ENCODE assay signal across 13 cellular contexts in the genomic region with DNA sequence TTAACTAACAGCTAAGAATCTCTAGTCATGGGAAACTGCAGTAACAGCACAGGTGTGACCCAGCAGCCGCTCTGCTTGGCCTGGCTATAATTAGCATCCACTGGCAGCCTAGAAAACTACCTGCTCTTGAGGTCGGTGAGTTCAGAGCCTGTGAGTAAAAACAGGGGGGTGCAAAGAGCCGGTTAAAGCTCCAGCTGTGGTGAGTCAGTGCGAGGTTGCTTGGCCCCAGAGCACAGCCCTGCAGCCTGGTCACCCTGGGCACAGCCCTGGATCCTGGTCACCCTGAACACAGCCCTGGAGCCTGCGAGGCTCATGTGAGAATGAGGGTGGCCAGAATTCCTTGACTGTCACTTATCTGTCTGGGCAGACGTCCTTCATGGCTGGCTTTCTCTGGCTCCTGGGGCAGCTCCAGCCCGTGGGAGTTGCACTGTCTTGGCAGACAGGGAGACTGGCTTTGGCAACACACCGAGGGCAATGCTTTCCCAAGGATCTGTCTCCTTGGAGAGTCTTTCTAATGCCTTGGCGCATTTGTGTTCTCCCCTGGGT.
DNase-seq lines count a peak whose midpoint lies in the region; ATAC-seq, FAIRE-seq and TF ChIP-seq lines count a peak whose summit lies in the region.
"Had no signal": no experiment of that assay in that cellular context is flagged by ENCODE, and none has a peak within 500 bp of the region (broad histone marks: within the 10 kb centered on the region; RNA-seq: fewer than 3 reads in every experiment).

No MANE protein-coding gene starts in this region.

- in situ Hi-C loops in GM13977 (cut with MboI; ENCODE audit: low pct_unique_long_range_greater_than_20kb, low sequenced_read_pairs, unreplicated experiment), result no loop called here

- FAIRE-seq in pancreas (lab: Jason Lieb, UNC), result no peak

- intact Hi-C loops in OCI-LY7 (cut with micrococcal nuclease; ENCODE audit: unreplicated experiment) (no loop called here), heart left ventricle (cut with DNase I) (loop anchor here in 1 of 10 donors (5.0 kb wide), 1 partner anchor 50 kb away; no protein-coding TSS in a partner anchor), pancreas (cut with DNase I) (no loop called here)
- intact Hi-C loops in activated T-helper 2 cell treated with anti-CD3 and anti-CD28 coated beads, Interferon-gamma antibody, Interleukin-2, Interleukin-4, amounts not matched to agents 10 μg/mL and 5 μg/mL and 100 μg/mL, durations not matched to agents 14 hours and 24 hours and 36 hours (cut with micrococcal nuclease), result no loop called here

- H3K4me3 ChIP-seq in OCI-LY7 (ENCODE audit: low read depth, low read length, poor library complexity, severe bottlenecking) (no peak overlapping the region), heart left ventricle (no peak overlapping the region), pancreas (peak overlapping the region in 1 of 4 donors; percentile 26), osteoblast (ENCODE audit: insufficient read depth, low read length) (no peak overlapping the region)
- H3K4me3 ChIP-seq: vagina had no signal

- ATAC-seq in heart left ventricle (peak; percentile 72 to 93 (median 80)), pancreas (peak; percentile 95 to 98 (median 98)), HG02588 (IDR thresholded peaks at IDR 0.05; ENCODE audit: unreplicated experiment) (no peak)

- H3K27ac ChIP-seq in OCI-LY7 (ENCODE audit: low read depth, low read length, poor library complexity, severe bottlenecking) (no peak overlapping the region), heart left ventricle (peak overlapping the region in 5 of 12 donors; percentile 2 to 52 (median 24)), pancreas (peak overlapping the region; percentile 49 to 78 (median 70)), osteoblast (ENCODE audit: low read depth, low read length) (no peak overlapping the region)
- H3K27ac ChIP-seq: HL-60, vagina had no signal

- CTCF ChIA-PET in OCI-LY7 (lab: Charles Lee; ENCODE audit: unreplicated experiment), result no interaction called here

- no peak overlapping the region for H3K4me2 ChIP-seq in OCI-LY7 (ENCODE audit: low read length)
- no peak overlapping the region for H3K4me2 ChIP-seq in osteoblast (ENCODE audit: insufficient read depth, low read length)

- peaks cover 18% of the 10 kb centered on the region for H3K27me3 Mint-ChIP-seq in activated T-helper 2 cell treated with anti-CD3 and anti-CD28 coated beads, Interferon-gamma antibody, Interleukin-2, Interleukin-4, amounts not matched to agents 10 μg/mL and 5 μg/mL and 100 μg/mL, durations not matched to agents 14 hours and 24 hours and 36 hours (ENCODE audit: low read depth)

- POLR2A ChIA-PET in OCI-LY7 (lab: Charles Lee), result no interaction called here

- H3K36me3 Mint-ChIP-seq in activated T-helper 2 cell treated with anti-CD3 and anti-CD28 coated beads, Interferon-gamma antibody, Interleukin-2, Interleukin-4, amounts not matched to agents 10 μg/mL and 5 μg/mL and 100 μg/mL, durations not matched to agents 14 hours and 24 hours and 36 hours (ENCODE audit: low read depth), result no peaks in the 10 kb centered on the region

- no peaks in the 10 kb centered on the region for H3K9me3 Mint-ChIP-seq in activated T-helper 2 cell treated with anti-CD3 and anti-CD28 coated beads, Interferon-gamma antibody, Interleukin-2, Interleukin-4, amounts not matched to agents 10 μg/mL and 5 μg/mL and 100 μg/mL, durations not matched to agents 14 hours and 24 hours and 36 hours
- H3K9me3 Mint-ChIP-seq: activated B cell treated with CpG ODN at 0.5 μM for 24 hours had no signal

- H2AFZ ChIP-seq in OCI-LY7 (ENCODE audit: low read length), result no peak overlapping the region
- H2AFZ ChIP-seq in osteoblast (ENCODE audit: low read length), result no peak overlapping the region

- BruUV-seq in OCI-LY7 (replicated peaks; lab: Mats Ljungman, UMichigan), result no TSS peak

- no peaks in the 10 kb centered on the region for H3K36me3 ChIP-seq in OCI-LY7 (ENCODE audit: insufficient read depth, low read length)
- H3K36me3 ChIP-seq in heart left ventricle, result no peaks in the 10 kb centered on the region
- no peaks in the 10 kb centered on the region for H3K36me3 ChIP-seq in pancreas
- no peaks in the 10 kb centered on the region for H3K36me3 ChIP-seq in osteoblast (ENCODE audit: insufficient read depth, low read length)
- H3K36me3 ChIP-seq: vagina had no signal

- 22 to 61% (median 27%) methylated on average over 2 to 9 of the region's 9 CpGs for WGBS in heart left ventricle, 4 donors
- 5 to 12% methylated on average over 9 of the region's 9 CpGs for WGBS in pancreas, 2 donors

- no peaks in the 10 kb centered on the region for H3K4me1 ChIP-seq in OCI-LY7 (ENCODE audit: insufficient read depth, low read length, poor library complexity, severe bottlenecking)
- peaks cover 0 to 10% (median 0%) of the 10 kb centered on the region in 12 donors for H3K4me1 ChIP-seq in heart left ventricle
- peaks cover 5 to 7% (median 6%) of the 10 kb centered on the region in 3 donors for H3K4me1 ChIP-seq in pancreas
- no peaks in the 10 kb centered on the region for H3K4me1 ChIP-seq in osteoblast (ENCODE audit: insufficient read depth, low read length)

- TF ChIP-seq POLR2A in heart left ventricle (IDR thresholded peaks at IDR 0.05), result no peak

- H3K9me3 ChIP-seq in OCI-LY7 (ENCODE audit: low read length) (no peaks in the 10 kb centered on the region), heart left ventricle (no peaks in the 10 kb centered on the region), pancreas (no peaks in the 10 kb centered on the region), osteoblast (ENCODE audit: low read depth, low read length) (no peaks in the 10 kb centered on the region)
- H3K9me3 ChIP-seq: vagina had no signal

- TF ChIP-seq CTCF in OCI-LY7 (conservative IDR thresholded peaks at IDR 0.05; ENCODE audit: low read length) (no peak), heart left ventricle (IDR thresholded peaks at IDR 0.05) (no peak), pancreas (IDR thresholded peaks at IDR 0.05) (no peak), osteoblast (IDR thresholded peaks at IDR 0.05; ENCODE audit: extremely low read depth, low read depth, low read length) (no peak), GM13977 (IDR thresholded peaks at IDR 0.05; ENCODE audit: extremely low read depth, insufficient read depth, missing control alignments) (no peak)

- no peak overlapping the region for H3K27ac Mint-ChIP-seq in activated T-helper 2 cell treated with anti-CD3 and anti-CD28 coated beads, Interferon-gamma antibody, Interleukin-2, Interleukin-4, amounts not matched to agents 10 μg/mL and 5 μg/mL and 100 μg/mL, durations not matched to agents 14 hours and 24 hours and 36 hours
- H3K27ac Mint-ChIP-seq: activated B cell treated with CpG ODN at 0.5 μM for 24 hours had no signal

- H3K27me3 ChIP-seq in heart left ventricle (no peaks in the 10 kb centered on the region), pancreas (no peaks in the 10 kb centered on the region), osteoblast (ENCODE audit: insufficient read depth, low read length) (no peaks in the 10 kb centered on the region)
- H3K27me3 ChIP-seq: vagina had no signal

- H3K4me1 Mint-ChIP-seq in activated T-helper 2 cell treated with anti-CD3 and anti-CD28 coated beads, Interferon-gamma antibody, Interleukin-2, Interleukin-4, amounts not matched to agents 10 μg/mL and 5 μg/mL and 100 μg/mL, durations not matched to agents 14 hours and 24 hours and 36 hours (ENCODE audit: low read depth), result no peaks in the 10 kb centered on the region
- H3K4me1 Mint-ChIP-seq: activated B cell treated with CpG ODN at 0.5 μM for 24 hours had no signal

- H3K79me2 ChIP-seq in OCI-LY7 (ENCODE audit: insufficient read depth, low read depth, low read length), result no peaks in the 10 kb centered on the region
- H3K79me2 ChIP-seq in osteoblast (ENCODE audit: insufficient read depth, low read length), result no peaks in the 10 kb centered on the region

- H3K9me2 ChIP-seq in OCI-LY7 (ENCODE audit: insufficient read depth, low read length), result no peaks in the 10 kb centered on the region

- no peaks in the 10 kb centered on the region for H4K20me1 ChIP-seq in OCI-LY7 (ENCODE audit: insufficient read depth, low read length)
- no peaks in the 10 kb centered on the region for H4K20me1 ChIP-seq in osteoblast (ENCODE audit: insufficient read depth, low read length)

- peak; percentile 20 for DNase-seq in ELF-1 (ENCODE audit: low read depth, low spot score)
- DNase-seq in OCI-LY7 (ENCODE audit: low spot score), result peak; percentile 4
- DNase-seq in heart left ventricle, result peak in 4 of 5 donors; percentile 10 to 62 (median 50)
- peak; percentile 74 to 92 (median 86) for DNase-seq in pancreas
- DNase-seq in activated T-helper 2 cell treated with anti-CD3 and anti-CD28 coated beads, Interferon-gamma antibody, Interleukin-2, Interleukin-4, amounts not matched to agents 10 μg/mL and 5 μg/mL and 100 μg/mL, durations not matched to agents 14 hours and 24 hours and 36 hours (ENCODE audit: low spot score), result no peak
- no peak for DNase-seq in osteoblast (ENCODE audit: insufficient read length, low spot score, missing footprints)
- DNase-seq in GM13977 (ENCODE audit: low spot score), result no peak
- DNase-seq: activated B cell treated with CpG ODN at 0.5 μM for 24 hours; activated T-cell treated with anti-CD3 and anti-CD28 coated beads, Interleukin-2, amount 50 U/mL, for 1 hour; EL had no signal

- H3K4me3 Mint-ChIP-seq in activated T-helper 2 cell treated with anti-CD3 and anti-CD28 coated beads, Interferon-gamma antibody, Interleukin-2, Interleukin-4, amounts not matched to agents 10 μg/mL and 5 μg/mL and 100 μg/mL, durations not matched to agents 14 hours and 24 hours and 36 hours (ENCODE audit: low read depth), result no peak overlapping the region
- H3K4me3 Mint-ChIP-seq: activated B cell treated with CpG ODN at 0.5 μM for 24 hours had no signal

Comparison
In these comparisons a context has a peak if more than half of its experiments do, and no peak if none do; other contexts are left out.
1. DNase-seq: peak in ELF-1 (single experiment), OCI-LY7 (single experiment), heart left ventricle (4 of 5) and pancreas (6 of 6); none in activated T-helper 2 cell treated with anti-CD3 and anti-CD28 coated beads, Interferon-gamma antibody, Interleukin-2, Interleukin-4, amounts not matched to agents 10 μg/mL and 5 μg/mL and 100 μg/mL, durations not matched to agents 14 hours and 24 hours and 36 hours (single experiment), osteoblast (single experiment) and GM13977 (single experiment).
2. H3K27ac ChIP-seq: peak in pancreas (4 of 4); none in OCI-LY7 (single experiment) and osteoblast (single experiment).